1 cellular context compared by ENCODE assay signal in the genomic region with DNA sequence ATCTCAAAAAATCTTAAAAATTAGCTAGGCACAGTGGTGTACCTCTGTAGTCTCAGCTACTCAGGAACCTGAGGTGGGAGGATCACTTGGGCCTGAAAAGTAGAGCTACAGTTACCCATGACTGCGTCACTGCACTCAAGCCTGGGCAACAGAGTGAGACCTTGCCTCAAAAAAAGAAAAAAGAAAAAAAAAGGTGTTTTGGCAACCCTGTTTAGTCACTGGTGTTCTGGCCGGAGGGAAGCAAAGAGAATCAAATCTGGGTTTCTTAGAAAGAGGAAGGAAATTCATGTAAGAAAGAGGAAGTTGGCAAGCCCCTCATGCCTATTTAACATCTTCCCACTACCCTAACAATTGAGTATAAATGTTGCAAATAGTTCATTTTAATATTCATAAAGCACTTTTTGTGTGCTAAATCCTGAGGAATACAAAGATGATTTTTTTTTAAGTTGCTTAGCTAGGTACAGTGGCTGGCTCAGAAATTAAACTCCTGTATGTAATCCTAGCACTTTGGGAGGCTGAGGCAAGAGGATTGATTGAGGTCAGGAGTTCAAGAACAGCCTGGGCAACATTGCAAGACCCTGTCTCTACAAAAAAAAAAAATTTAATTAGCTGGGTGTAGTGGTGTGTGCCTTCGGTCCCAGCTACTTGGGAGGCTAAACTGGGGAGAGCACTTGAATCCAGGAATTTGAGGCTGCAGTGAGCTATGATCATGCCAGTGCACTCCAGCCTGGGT.
TF ChIP-seq lines count a peak whose summit lies in the region.

No MANE protein-coding gene starts in this region.

TF ChIP-seq in GM12878, 131 proteins besides CTCF, POLR2A, EP300 and RAD21 (continued from another document and continues in another):
- TF ChIP-seq, protein P1, sequence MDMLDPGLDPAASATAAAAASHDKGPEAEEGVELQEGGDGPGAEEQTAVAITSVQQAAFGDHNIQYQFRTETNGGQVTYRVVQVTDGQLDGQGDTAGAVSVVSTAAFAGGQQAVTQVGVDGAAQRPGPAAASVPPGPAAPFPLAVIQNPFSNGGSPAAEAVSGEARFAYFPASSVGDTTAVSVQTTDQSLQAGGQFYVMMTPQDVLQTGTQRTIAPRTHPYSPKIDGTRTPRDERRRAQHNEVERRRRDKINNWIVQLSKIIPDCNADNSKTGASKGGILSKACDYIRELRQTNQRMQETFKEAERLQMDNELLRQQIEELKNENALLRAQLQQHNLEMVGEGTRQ (IDR thresholded peaks at IDR 0.05; ENCODE audit: borderline replicate concordance, low read depth, low read length), result no peak
- TF ChIP-seq SMC3 (IDR thresholded peaks at IDR 0.05; ENCODE audit: borderline replicate concordance, low read length) (no peak), JUNB (IDR thresholded peaks at IDR 0.05) (no peak), ETV6 (conservative IDR thresholded peaks at IDR 0.05 in 1 of 2, IDR thresholded peaks at IDR 0.05 in 1 of 2; ENCODE audit: borderline replicate concordance in 1 of 2, low read depth in 1 of 2) (peak in 1 of 2 experiments; percentile 90; a peak in 1 of 4 replicates), SREBF1 (IDR thresholded peaks at IDR 0.05; ENCODE audit: low read length) (no peak), KDM1A (IDR thresholded peaks at IDR 0.05; ENCODE audit: borderline replicate concordance) (no peak), NR2F1 (conservative IDR thresholded peaks at IDR 0.05) (peak; percentile 61; the same call in 1 of the 2 replicates), RFX5 (IDR thresholded peaks at IDR 0.05; ENCODE audit: low read depth, low read length) (no peak), NR2C1 (IDR thresholded peaks at IDR 0.05) (no peak), BACH1 (IDR thresholded peaks at IDR 0.05; ENCODE audit: borderline replicate concordance) (no peak), TCF7 (IDR thresholded peaks at IDR 0.05; ENCODE audit: borderline replicate concordance) (no peak), YBX1 (IDR thresholded peaks at IDR 0.05) (no peak), SUZ12 (IDR thresholded peaks at IDR 0.05; ENCODE audit: unreplicated experiment) (no peak), PAX5 (IDR thresholded peaks at IDR 0.05; ENCODE audit: borderline replicate concordance, low read depth, low read length) (no peak), MEF2B (IDR thresholded peaks at IDR 0.05; ENCODE audit: partially characterized antibody, poor library complexity, severe bottlenecking) (peak; percentile 22), CBX3 (IDR thresholded peaks at IDR 0.05; ENCODE audit: borderline replicate concordance, low read depth) (no peak), SMARCA5 (IDR thresholded peaks at IDR 0.05) (0 out of 2 replicates have a peak, but pooled peaks have one; percentile 36), TAF1 (IDR thresholded peaks at IDR 0.05; ENCODE audit: borderline replicate concordance, low read depth, low read length) (no peak), ZNF24 (IDR thresholded peaks at IDR 0.05) (no peak), EZH2 (IDR thresholded peaks at IDR 0.05; ENCODE audit: borderline replicate concordance, control insufficient read depth, low read depth, low read length) (no peak), SPI1 (IDR thresholded peaks at IDR 0.05; ENCODE audit: borderline replicate concordance, insufficient read depth, low read depth, low read length) (peak; percentile 73), ASH2L (IDR thresholded peaks at IDR 0.05; ENCODE audit: borderline replicate concordance, low read depth) (no peak), SREBF2 (IDR thresholded peaks at IDR 0.05; ENCODE audit: low read length) (no peak), SIX5 (IDR thresholded peaks at IDR 0.05; ENCODE audit: low read depth, low read length, severe bottlenecking) (no peak), STAT3 (IDR thresholded peaks at IDR 0.05; ENCODE audit: low read depth, low read length) (no peak), HCFC1 (IDR thresholded peaks at IDR 0.05; ENCODE audit: low read length) (no peak), HDGF (IDR thresholded peaks at IDR 0.05) (no peak), KAT2A (conservative IDR thresholded peaks at IDR 0.05; ENCODE audit: control insufficient read depth, low read depth, low read length) (no peak), CREB1 (IDR thresholded peaks at IDR 0.05; ENCODE audit: low read depth) (no peak), CHD2 (IDR thresholded peaks at IDR 0.05; ENCODE audit: borderline replicate concordance, low read depth, low read length) (no peak), CREM (IDR thresholded peaks at IDR 0.05; ENCODE audit: low read depth) (peak; percentile 23; the same call in 1 of the 2 replicates), IKZF2 (IDR thresholded peaks at IDR 0.05) (peak; percentile 72 to 75; a peak in 3 of 4 replicates), PML (IDR thresholded peaks at IDR 0.05; ENCODE audit: low read length) (no peak), ZNF217 (IDR thresholded peaks at IDR 0.05) (0 out of 2 replicates have a peak, but pooled peaks have one; percentile 44), NR2C2 (IDR thresholded peaks at IDR 0.05; ENCODE audit: borderline replicate concordance, control insufficient read depth, insufficient read length, low read depth) (no peak), MTA2 (IDR thresholded peaks at IDR 0.05; ENCODE audit: low read depth) (peak; percentile 72)
- TF ChIP-seq, protein P2, sequence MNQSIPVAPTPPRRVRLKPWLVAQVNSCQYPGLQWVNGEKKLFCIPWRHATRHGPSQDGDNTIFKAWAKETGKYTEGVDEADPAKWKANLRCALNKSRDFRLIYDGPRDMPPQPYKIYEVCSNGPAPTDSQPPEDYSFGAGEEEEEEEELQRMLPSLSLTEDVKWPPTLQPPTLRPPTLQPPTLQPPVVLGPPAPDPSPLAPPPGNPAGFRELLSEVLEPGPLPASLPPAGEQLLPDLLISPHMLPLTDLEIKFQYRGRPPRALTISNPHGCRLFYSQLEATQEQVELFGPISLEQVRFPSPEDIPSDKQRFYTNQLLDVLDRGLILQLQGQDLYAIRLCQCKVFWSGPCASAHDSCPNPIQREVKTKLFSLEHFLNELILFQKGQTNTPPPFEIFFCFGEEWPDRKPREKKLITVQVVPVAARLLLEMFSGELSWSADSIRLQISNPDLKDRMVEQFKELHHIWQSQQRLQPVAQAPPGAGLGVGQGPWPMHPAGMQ (IDR thresholded peaks at IDR 0.05; ENCODE audit: borderline replicate concordance), result no peak
- TF ChIP-seq, protein P3, sequence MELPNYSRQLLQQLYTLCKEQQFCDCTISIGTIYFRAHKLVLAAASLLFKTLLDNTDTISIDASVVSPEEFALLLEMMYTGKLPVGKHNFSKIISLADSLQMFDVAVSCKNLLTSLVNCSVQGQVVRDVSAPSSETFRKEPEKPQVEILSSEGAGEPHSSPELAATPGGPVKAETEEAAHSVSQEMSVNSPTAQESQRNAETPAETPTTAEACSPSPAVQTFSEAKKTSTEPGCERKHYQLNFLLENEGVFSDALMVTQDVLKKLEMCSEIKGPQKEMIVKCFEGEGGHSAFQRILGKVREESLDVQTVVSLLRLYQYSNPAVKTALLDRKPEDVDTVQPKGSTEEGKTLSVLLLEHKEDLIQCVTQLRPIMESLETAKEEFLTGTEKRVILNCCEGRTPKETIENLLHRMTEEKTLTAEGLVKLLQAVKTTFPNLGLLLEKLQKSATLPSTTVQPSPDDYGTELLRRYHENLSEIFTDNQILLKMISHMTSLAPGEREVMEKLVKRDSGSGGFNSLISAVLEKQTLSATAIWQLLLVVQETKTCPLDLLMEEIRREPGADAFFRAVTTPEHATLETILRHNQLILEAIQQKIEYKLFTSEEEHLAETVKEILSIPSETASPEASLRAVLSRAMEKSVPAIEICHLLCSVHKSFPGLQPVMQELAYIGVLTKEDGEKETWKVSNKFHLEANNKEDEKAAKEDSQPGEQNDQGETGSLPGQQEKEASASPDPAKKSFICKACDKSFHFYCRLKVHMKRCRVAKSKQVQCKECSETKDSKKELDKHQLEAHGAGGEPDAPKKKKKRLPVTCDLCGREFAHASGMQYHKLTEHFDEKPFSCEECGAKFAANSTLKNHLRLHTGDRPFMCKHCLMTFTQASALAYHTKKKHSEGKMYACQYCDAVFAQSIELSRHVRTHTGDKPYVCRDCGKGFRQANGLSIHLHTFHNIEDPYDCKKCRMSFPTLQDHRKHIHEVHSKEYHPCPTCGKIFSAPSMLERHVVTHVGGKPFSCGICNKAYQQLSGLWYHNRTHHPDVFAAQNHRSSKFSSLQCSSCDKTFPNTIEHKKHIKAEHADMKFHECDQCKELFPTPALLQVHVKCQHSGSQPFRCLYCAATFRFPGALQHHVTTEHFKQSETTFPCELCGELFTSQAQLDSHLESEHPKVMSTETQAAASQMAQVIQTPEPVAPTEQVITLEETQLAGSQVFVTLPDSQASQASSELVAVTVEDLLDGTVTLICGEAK (IDR thresholded peaks at IDR 0.05; ENCODE audit: borderline replicate concordance), result no peak
- TF ChIP-seq, protein P4, sequence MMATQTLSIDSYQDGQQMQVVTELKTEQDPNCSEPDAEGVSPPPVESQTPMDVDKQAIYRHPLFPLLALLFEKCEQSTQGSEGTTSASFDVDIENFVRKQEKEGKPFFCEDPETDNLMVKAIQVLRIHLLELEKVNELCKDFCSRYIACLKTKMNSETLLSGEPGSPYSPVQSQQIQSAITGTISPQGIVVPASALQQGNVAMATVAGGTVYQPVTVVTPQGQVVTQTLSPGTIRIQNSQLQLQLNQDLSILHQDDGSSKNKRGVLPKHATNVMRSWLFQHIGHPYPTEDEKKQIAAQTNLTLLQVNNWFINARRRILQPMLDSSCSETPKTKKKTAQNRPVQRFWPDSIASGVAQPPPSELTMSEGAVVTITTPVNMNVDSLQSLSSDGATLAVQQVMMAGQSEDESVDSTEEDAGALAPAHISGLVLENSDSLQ (IDR thresholded peaks at IDR 0.05), result no peak
- TF ChIP-seq, protein P5, sequence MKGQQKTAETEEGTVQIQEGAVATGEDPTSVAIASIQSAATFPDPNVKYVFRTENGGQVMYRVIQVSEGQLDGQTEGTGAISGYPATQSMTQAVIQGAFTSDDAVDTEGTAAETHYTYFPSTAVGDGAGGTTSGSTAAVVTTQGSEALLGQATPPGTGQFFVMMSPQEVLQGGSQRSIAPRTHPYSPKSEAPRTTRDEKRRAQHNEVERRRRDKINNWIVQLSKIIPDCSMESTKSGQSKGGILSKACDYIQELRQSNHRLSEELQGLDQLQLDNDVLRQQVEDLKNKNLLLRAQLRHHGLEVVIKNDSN (IDR thresholded peaks at IDR 0.05; ENCODE audit: borderline replicate concordance, extremely low read length, insufficient read depth, low read depth, low read length), result no peak
- TF ChIP-seq, protein P6, sequence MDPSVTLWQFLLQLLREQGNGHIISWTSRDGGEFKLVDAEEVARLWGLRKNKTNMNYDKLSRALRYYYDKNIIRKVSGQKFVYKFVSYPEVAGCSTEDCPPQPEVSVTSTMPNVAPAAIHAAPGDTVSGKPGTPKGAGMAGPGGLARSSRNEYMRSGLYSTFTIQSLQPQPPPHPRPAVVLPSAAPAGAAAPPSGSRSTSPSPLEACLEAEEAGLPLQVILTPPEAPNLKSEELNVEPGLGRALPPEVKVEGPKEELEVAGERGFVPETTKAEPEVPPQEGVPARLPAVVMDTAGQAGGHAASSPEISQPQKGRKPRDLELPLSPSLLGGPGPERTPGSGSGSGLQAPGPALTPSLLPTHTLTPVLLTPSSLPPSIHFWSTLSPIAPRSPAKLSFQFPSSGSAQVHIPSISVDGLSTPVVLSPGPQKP (IDR thresholded peaks at IDR 0.05; ENCODE audit: low read depth, low read length), result no peak
- TF ChIP-seq, protein P7, sequence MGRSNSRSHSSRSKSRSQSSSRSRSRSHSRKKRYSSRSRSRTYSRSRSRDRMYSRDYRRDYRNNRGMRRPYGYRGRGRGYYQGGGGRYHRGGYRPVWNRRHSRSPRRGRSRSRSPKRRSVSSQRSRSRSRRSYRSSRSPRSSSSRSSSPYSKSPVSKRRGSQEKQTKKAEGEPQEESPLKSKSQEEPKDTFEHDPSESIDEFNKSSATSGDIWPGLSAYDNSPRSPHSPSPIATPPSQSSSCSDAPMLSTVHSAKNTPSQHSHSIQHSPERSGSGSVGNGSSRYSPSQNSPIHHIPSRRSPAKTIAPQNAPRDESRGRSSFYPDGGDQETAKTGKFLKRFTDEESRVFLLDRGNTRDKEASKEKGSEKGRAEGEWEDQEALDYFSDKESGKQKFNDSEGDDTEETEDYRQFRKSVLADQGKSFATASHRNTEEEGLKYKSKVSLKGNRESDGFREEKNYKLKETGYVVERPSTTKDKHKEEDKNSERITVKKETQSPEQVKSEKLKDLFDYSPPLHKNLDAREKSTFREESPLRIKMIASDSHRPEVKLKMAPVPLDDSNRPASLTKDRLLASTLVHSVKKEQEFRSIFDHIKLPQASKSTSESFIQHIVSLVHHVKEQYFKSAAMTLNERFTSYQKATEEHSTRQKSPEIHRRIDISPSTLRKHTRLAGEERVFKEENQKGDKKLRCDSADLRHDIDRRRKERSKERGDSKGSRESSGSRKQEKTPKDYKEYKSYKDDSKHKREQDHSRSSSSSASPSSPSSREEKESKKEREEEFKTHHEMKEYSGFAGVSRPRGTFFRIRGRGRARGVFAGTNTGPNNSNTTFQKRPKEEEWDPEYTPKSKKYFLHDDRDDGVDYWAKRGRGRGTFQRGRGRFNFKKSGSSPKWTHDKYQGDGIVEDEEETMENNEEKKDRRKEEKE (IDR thresholded peaks at IDR 0.05), result no peak
- TF ChIP-seq, protein P8, sequence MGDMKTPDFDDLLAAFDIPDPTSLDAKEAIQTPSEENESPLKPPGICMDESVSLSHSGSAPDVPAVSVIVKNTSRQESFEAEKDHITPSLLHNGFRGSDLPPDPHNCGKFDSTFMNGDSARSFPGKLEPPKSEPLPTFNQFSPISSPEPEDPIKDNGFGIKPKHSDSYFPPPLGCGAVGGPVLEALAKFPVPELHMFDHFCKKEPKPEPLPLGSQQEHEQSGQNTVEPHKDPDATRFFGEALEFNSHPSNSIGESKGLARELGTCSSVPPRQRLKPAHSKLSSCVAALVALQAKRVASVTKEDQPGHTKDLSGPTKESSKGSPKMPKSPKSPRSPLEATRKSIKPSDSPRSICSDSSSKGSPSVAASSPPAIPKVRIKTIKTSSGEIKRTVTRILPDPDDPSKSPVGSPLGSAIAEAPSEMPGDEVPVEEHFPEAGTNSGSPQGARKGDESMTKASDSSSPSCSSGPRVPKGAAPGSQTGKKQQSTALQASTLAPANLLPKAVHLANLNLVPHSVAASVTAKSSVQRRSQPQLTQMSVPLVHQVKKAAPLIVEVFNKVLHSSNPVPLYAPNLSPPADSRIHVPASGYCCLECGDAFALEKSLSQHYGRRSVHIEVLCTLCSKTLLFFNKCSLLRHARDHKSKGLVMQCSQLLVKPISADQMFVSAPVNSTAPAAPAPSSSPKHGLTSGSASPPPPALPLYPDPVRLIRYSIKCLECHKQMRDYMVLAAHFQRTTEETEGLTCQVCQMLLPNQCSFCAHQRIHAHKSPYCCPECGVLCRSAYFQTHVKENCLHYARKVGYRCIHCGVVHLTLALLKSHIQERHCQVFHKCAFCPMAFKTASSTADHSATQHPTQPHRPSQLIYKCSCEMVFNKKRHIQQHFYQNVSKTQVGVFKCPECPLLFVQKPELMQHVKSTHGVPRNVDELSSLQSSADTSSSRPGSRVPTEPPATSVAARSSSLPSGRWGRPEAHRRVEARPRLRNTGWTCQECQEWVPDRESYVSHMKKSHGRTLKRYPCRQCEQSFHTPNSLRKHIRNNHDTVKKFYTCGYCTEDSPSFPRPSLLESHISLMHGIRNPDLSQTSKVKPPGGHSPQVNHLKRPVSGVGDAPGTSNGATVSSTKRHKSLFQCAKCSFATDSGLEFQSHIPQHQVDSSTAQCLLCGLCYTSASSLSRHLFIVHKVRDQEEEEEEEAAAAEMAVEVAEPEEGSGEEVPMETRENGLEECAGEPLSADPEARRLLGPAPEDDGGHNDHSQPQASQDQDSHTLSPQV (IDR thresholded peaks at IDR 0.05), result no peak
